ENCODE assay signal across 1 cellular context in the genomic region with DNA sequence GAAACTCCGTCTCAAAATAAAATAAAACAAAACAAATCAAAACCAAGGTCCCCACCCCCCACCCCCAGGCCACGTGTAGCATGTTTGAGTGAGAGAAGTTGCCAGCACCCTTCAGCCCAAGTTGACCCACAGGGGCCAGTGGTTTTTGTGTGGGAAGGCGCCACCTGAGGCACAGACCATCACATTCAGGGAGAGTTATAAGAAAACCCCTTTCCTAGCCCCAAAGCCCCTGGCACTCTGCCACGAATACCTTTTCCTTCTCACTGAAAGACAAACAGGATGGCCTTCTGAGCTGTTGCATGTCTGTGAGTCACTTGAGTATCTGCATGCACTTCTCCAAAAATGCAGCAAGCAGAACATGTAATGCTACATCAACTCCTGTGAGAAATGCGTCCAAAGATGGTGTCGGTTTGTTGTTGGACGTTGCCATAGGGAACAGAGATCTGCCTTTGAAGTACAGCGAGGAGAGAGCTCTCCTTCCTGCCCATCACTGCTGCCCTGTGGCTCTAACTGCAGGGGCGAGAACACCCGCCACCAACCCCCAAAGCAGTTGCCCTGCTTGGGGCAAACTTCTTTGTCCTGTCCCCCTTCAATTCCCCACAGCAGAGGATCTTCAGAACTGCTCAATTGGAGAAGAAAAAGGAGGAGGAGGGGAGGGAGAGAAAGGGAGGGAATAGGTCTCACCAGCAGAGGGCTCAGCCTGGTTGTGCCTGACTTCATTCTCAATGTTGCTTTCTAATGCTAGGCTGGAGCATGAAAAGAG.
A peak's percentile ranks its signal among the peaks of the same experiment; 100 is the strongest.
TF ChIP-seq lines count a peak whose summit lies in the region.

No MANE protein-coding gene starts in this region.

TF ChIP-seq in K562, 482 proteins besides CTCF, POLR2A, EP300 and RAD21:
- TF ChIP-seq ATF2 (CRISPR knock-in tag; IDR thresholded peaks at IDR 0.05) (no peak), LEF1 (IDR thresholded peaks at IDR 0.05) (peak; percentile 53; the same call in 1 of the 2 replicates), U2AF2 (optimal IDR thresholded peaks at IDR 0.05; ENCODE audit: low read depth, low read length) (no peak), ZBTB43 (CRISPR knock-in tag; IDR thresholded peaks at IDR 0.05) (no peak), GATAD2B (IDR thresholded peaks at IDR 0.05; ENCODE audit: borderline replicate concordance) (no peak), MAFK (IDR thresholded peaks at IDR 0.05; ENCODE audit: low read length) (no peak), POLR3G (IDR thresholded peaks at IDR 0.05; ENCODE audit: extremely low read depth, insufficient read length, insufficient replicate concordance) (no peak), MECOM (CRISPR knock-in tag; IDR thresholded peaks at IDR 0.05) (no peak), RFX1 (IDR thresholded peaks at IDR 0.05) (peak; percentile 80), ZSCAN32 (CRISPR knock-in tag; IDR thresholded peaks at IDR 0.05) (no peak), THRB (CRISPR knock-in tag; conservative IDR thresholded peaks at IDR 0.05) (no peak), HIVEP1 (CRISPR knock-in tag; IDR thresholded peaks at IDR 0.05) (no peak), BACH1 (tag; IDR thresholded peaks at IDR 0.05) (no peak), ZNF57 (CRISPR knock-in tag; IDR thresholded peaks at IDR 0.05) (no peak), PHF21A (IDR thresholded peaks at IDR 0.05; ENCODE audit: borderline replicate concordance, low read depth) (no peak), SIX5 (IDR thresholded peaks at IDR 0.05; ENCODE audit: borderline replicate concordance in 1 of 2, insufficient read depth in 1 of 2, low read depth in 1 of 2, low read length in 2 of 2) (no peak), KDM4B (IDR thresholded peaks at IDR 0.05; ENCODE audit: borderline replicate concordance in 2 of 2, low read depth in 1 of 2) (no peak), NELFE (IDR thresholded peaks at IDR 0.05; ENCODE audit: insufficient read depth, insufficient read length) (no peak), MED1 (CRISPR knock-in tag; IDR thresholded peaks at IDR 0.05; ENCODE audit: borderline replicate concordance) (no peak), FOS (IDR thresholded peaks at IDR 0.05; ENCODE audit: extremely low read depth, insufficient read length) (no peak), PYGO2 (tag; IDR thresholded peaks at IDR 0.05) (no peak), ZNF41 (CRISPR knock-in tag; conservative IDR thresholded peaks at IDR 0.05) (no peak), VEZF1 (CRISPR knock-in tag; IDR thresholded peaks at IDR 0.05) (0 out of 2 replicates have a peak, but pooled peaks have one; percentile 27), E2F6 (IDR thresholded peaks at IDR 0.05; ENCODE audit: borderline replicate concordance in 1 of 2, extremely low read depth in 1 of 2, insufficient read depth in 1 of 2, insufficient read length in 1 of 2, low read depth in 1 of 2, low read length in 1 of 2, poor library complexity in 1 of 2, severe bottlenecking in 1 of 2) (peak in 1 of 2 experiments; percentile 11), C11orf30 (IDR thresholded peaks at IDR 0.05; ENCODE audit: low read depth) (no peak), POU5F1 (IDR thresholded peaks at IDR 0.05; ENCODE audit: borderline replicate concordance, low read depth, low read length, partially characterized antibody) (no peak), MAZ (CRISPR knock-in tag; conservative IDR thresholded peaks at IDR 0.05 in 1 of 2, IDR thresholded peaks at IDR 0.05 in 1 of 2) (peak in 1 of 2 experiments; percentile 58; a peak in 1 of 4 replicates), NFIC (IDR thresholded peaks at IDR 0.05) (peak; percentile 65; the same call in 1 of the 2 replicates), ZNF175 (CRISPR knock-in tag; IDR thresholded peaks at IDR 0.05; ENCODE audit: low read depth) (no peak)
- TF ChIP-seq, protein P1, sequence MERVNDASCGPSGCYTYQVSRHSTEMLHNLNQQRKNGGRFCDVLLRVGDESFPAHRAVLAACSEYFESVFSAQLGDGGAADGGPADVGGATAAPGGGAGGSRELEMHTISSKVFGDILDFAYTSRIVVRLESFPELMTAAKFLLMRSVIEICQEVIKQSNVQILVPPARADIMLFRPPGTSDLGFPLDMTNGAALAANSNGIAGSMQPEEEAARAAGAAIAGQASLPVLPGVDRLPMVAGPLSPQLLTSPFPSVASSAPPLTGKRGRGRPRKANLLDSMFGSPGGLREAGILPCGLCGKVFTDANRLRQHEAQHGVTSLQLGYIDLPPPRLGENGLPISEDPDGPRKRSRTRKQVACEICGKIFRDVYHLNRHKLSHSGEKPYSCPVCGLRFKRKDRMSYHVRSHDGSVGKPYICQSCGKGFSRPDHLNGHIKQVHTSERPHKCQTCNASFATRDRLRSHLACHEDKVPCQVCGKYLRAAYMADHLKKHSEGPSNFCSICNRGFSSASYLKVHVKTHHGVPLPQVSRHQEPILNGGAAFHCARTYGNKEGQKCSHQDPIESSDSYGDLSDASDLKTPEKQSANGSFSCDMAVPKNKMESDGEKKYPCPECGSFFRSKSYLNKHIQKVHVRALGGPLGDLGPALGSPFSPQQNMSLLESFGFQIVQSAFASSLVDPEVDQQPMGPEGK (CRISPR knock-in tag; IDR thresholded peaks at IDR 0.05; ENCODE audit: borderline replicate concordance), result no peak
- TF ChIP-seq, protein P2, sequence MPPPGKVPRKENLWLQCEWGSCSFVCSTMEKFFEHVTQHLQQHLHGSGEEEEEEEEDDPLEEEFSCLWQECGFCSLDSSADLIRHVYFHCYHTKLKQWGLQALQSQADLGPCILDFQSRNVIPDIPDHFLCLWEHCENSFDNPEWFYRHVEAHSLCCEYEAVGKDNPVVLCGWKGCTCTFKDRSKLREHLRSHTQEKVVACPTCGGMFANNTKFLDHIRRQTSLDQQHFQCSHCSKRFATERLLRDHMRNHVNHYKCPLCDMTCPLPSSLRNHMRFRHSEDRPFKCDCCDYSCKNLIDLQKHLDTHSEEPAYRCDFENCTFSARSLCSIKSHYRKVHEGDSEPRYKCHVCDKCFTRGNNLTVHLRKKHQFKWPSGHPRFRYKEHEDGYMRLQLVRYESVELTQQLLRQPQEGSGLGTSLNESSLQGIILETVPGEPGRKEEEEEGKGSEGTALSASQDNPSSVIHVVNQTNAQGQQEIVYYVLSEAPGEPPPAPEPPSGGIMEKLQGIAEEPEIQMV (tag; conservative IDR thresholded peaks at IDR 0.05; ENCODE audit: low read depth), result no peak
